8 cellular contexts compared by ENCODE assay signal in genomic region chr7:151315038-151315655, GRCh38. TPM values are rescaled to one million over a fixed set of nuclear protein-coding genes. Genes with fewer than 3 reads are reported as not detected.
A peak's percentile ranks its signal among the peaks of the same experiment; 100 is the strongest.
DNase-seq lines count a peak whose midpoint lies in the region; ATAC-seq, FAIRE-seq and TF ChIP-seq lines count a peak whose summit lies in the region.

No MANE protein-coding gene starts in this region.

- H3K9ac ChIP-seq in GM23248, result no peak overlapping the region
- H3K9ac ChIP-seq in kidney (ENCODE audit: low read length in 2 of 2), result no peak overlapping the region

- H3K27me3 Mint-ChIP-seq in CD8-positive, alpha-beta memory T cell, result peaks cover 0 to 4% of the 10 kb centered on the region in 2 donors
- no peaks in the 10 kb centered on the region for H3K27me3 Mint-ChIP-seq in activated B cell treated with CpG ODN at 0.5 μM for 24 hours

- no peak overlapping the region for H2AFZ ChIP-seq in GM23248

- no peak overlapping the region for H3K4me3 ChIP-seq in CD8-positive, alpha-beta memory T cell (ENCODE audit: low read length)
- H3K4me3 ChIP-seq in GM23248 (no peak overlapping the region), bronchial epithelial cell (ENCODE audit: low read depth, low read length) (no peak overlapping the region), kidney (ENCODE audit: low read length in 2 of 2) (no peak overlapping the region)

- intact Hi-C loops in activated B cell treated with CpG ODN at 0.5 μM for 24 hours (cut with micrococcal nuclease), result loop anchor here (1.0 kb wide), 5 partner anchors 26 to 444 kb away; partner anchors contain the start of gene NUB1
- intact Hi-C loops in kidney (cut with DNase I), result no loop called here

- no peaks in the 10 kb centered on the region for H3K36me3 ChIP-seq in CD8-positive, alpha-beta memory T cell (ENCODE audit: insufficient read depth, low read length)
- H3K36me3 ChIP-seq in GM23248 (ENCODE audit: low read depth) (no peaks in the 10 kb centered on the region), bronchial epithelial cell (ENCODE audit: control insufficient read depth, insufficient read depth, low read length) (no peaks in the 10 kb centered on the region), kidney (ENCODE audit: control insufficient read depth in 1 of 2, insufficient read depth in 2 of 2, low read length in 2 of 2) (no peaks in the 10 kb centered on the region)

- FAIRE-seq in bronchial epithelial cell (lab: Jason Lieb, UNC) (no peak), kidney (lab: Jason Lieb, UNC) (no peak)

- peaks cover 30% of the 10 kb centered on the region for H3F3A ChIP-seq in GM23248 (ENCODE audit: insufficient read depth)

- ATAC-seq in activated B cell treated with CpG ODN at 0.5 μM for 24 hours (ENCODE audit: low read depth) (peak; percentile 87), HG03442 (IDR thresholded peaks at IDR 0.05; ENCODE audit: unreplicated experiment) (no peak)

- CTCF ChIA-PET in CD8-positive, alpha-beta memory T cell (lab: Charles Lee), result interaction anchor here (0.8 to 10.0 kb wide), 27 partner anchors 9 to 317 kb away, joined by 3 to 118 read pairs (median 5); partner anchors contain the start of gene NUB1
- CTCF ChIA-PET in activated B cell treated with CpG ODN at 0.5 μM for 24 hours (lab: Charles Lee), result interaction anchor here (0.6 to 7.1 kb wide), 16 partner anchors 10 to 445 kb away, joined by 4 to 205 read pairs (median 6); partner anchors contain the start of genes ABCF2 and NUB1

- H3K9me2 ChIP-seq in GM23248 (ENCODE audit: insufficient read depth), result no peaks in the 10 kb centered on the region

- H3K9me3 Mint-ChIP-seq in CD8-positive, alpha-beta memory T cell, result peaks cover 9 to 19% (median 10%) of the 10 kb centered on the region in 5 donors
- peaks cover 10% of the 10 kb centered on the region for H3K9me3 Mint-ChIP-seq in activated B cell treated with CpG ODN at 0.5 μM for 24 hours

- peaks cover 1 to 12% (median 6%) of the 10 kb centered on the region in 3 donors for H3K36me3 Mint-ChIP-seq in CD8-positive, alpha-beta memory T cell
- H3K36me3 Mint-ChIP-seq in activated B cell treated with CpG ODN at 0.5 μM for 24 hours (ENCODE audit: low read depth), result no peaks in the 10 kb centered on the region

- in situ Hi-C loops in GM23248 (cut with MboI), result loop anchor here (5.0 kb wide), 1 partner anchor 37 kb away; no protein-coding TSS in a partner anchor

- DNase-seq in CD8-positive, alpha-beta memory T cell, result peak; percentile 63 to 85 (median 78)
- DNase-seq in GM23248 (peak; percentile 78), NCI-H2107 treated with DMSO at 0.1 percent for 48 hours (lab: John Stamatoyannopoulos, UW; ENCODE audit: unreplicated experiment) (peak; percentile 53), activated B cell treated with CpG ODN at 0.5 μM for 24 hours (peak; percentile 41), bronchial epithelial cell (ENCODE audit: low read depth) (peak; percentile 38), kidney (no peak)
- DNase-seq in stimulated activated CD4-positive, alpha-beta T cell treated with anti-CD3 and anti-CD28 coated beads, Interleukin-2, amount 100 ng/mL, for 4 hours (ENCODE audit: low read depth), result peak; percentile 72

- no peaks in the 10 kb centered on the region for H3K79me2 ChIP-seq in GM23248 (ENCODE audit: insufficient read depth)

- 17 to 19% methylated on average over 13 of the region's 13 CpGs for WGBS in GM23248 (ENCODE audit: low coverage in 1 of 2, low lambda C conversion rate in 2 of 2, missing lambda C conversion rate in 2 of 2), 2 experiments

- H3K4me3 Mint-ChIP-seq in CD8-positive, alpha-beta memory T cell, result peak overlapping the region in 2 of 7 donors; percentile 44 to 64
- no peak overlapping the region for H3K4me3 Mint-ChIP-seq in activated B cell treated with CpG ODN at 0.5 μM for 24 hours

- no peaks in the 10 kb centered on the region for H3K27me3 ChIP-seq in CD8-positive, alpha-beta memory T cell (ENCODE audit: insufficient read depth, low read length, poor library complexity, severe bottlenecking)
- H3K27me3 ChIP-seq in GM23248 (replicated peaks; ENCODE audit: insufficient read depth) (no peaks in the 10 kb centered on the region; the same call in 1 of the 2 replicates), bronchial epithelial cell (ENCODE audit: control insufficient read depth, insufficient read depth, low read length) (no peaks in the 10 kb centered on the region)

- no peaks in the 10 kb centered on the region for H3K4me1 ChIP-seq in CD8-positive, alpha-beta memory T cell (ENCODE audit: insufficient read depth, low read length)
- peaks cover 11% of the 10 kb centered on the region for H3K4me1 ChIP-seq in GM23248 (ENCODE audit: insufficient read depth)
- H3K4me1 ChIP-seq in kidney (ENCODE audit: control insufficient read depth in 1 of 2, insufficient read depth in 1 of 2, low read depth in 1 of 2, low read length in 2 of 2), result no peaks in the 10 kb centered on the region

- H3K4me2 ChIP-seq in GM23248 (ENCODE audit: unreplicated experiment), result no peak overlapping the region

- H4K20me1 ChIP-seq in GM23248 (ENCODE audit: insufficient read depth), result no peaks in the 10 kb centered on the region

- H3K27ac Mint-ChIP-seq in CD8-positive, alpha-beta memory T cell, result peak overlapping the region in 2 of 8 donors; percentile 51 to 88
- H3K27ac Mint-ChIP-seq in activated B cell treated with CpG ODN at 0.5 μM for 24 hours, result no peak overlapping the region

- no peak overlapping the region for H3K27ac ChIP-seq in CD8-positive, alpha-beta memory T cell (ENCODE audit: low read depth, low read length)
- H3K27ac ChIP-seq in GM23248 (no peak overlapping the region), kidney (ENCODE audit: low read depth in 2 of 2, low read length in 2 of 2) (no peak overlapping the region)

- POLR2A ChIA-PET in CD8-positive, alpha-beta memory T cell (lab: Charles Lee), result interaction anchor here (0.6 to 1.0 kb wide), 5 partner anchors 8 to 133 kb away, joined by 3 to 4 read pairs (median 4); partner anchors contain the start of gene NUB1
- POLR2A ChIA-PET in activated B cell treated with CpG ODN at 0.5 μM for 24 hours (lab: Charles Lee), result interaction anchor here (0.5 to 2.9 kb wide), 7 partner anchors 10 to 445 kb away, joined by 3 to 25 read pairs (median 4); partner anchors contain the start of gene RHEB

- no peak for TF ChIP-seq CTCF in activated B cell treated with CpG ODN at 0.5 μM for 24 hours (IDR thresholded peaks at IDR 0.05)
- peak; percentile 78 for TF ChIP-seq CTCF in bronchial epithelial cell (IDR thresholded peaks at IDR 0.05; ENCODE audit: insufficient read depth, low read length, severe bottlenecking)
- TF ChIP-seq CTCF in kidney (IDR thresholded peaks at IDR 0.05; ENCODE audit: borderline replicate concordance, extremely low read depth, insufficient read depth), result peak; percentile 76

- H3K9me3 ChIP-seq in CD8-positive, alpha-beta memory T cell (ENCODE audit: low read length), result peaks cover 14% of the 10 kb centered on the region
- H3K9me3 ChIP-seq in GM23248 (ENCODE audit: low read depth) (no peaks in the 10 kb centered on the region), kidney (ENCODE audit: control insufficient read depth in 1 of 2, low read length in 2 of 2) (peaks cover 0 to 17% of the 10 kb centered on the region in 2 donors)

- peaks cover 3 to 5% (median 4%) of the 10 kb centered on the region in 3 donors for H3K4me1 Mint-ChIP-seq in CD8-positive, alpha-beta memory T cell
- H3K4me1 Mint-ChIP-seq in activated B cell treated with CpG ODN at 0.5 μM for 24 hours, result peaks cover 2% of the 10 kb centered on the region

RNA-seq across cellular contexts. Expression of gene NUB1, which starts 26.5 kb away (rescaled TPM):
- total RNA-seq in CD8-positive, alpha-beta memory T cell, result 10 to 100 TPM; 39.1 to 46.1 TPM
- 82.6 TPM for polyA plus RNA-seq in CD8-positive, alpha-beta memory T cell
- 43.4 and 60.3 TPM in 2 replicates for total RNA-seq in GM23248 (2014; rRNA removed; shearing (Covaris generic))
- polyA plus RNA-seq in GM23248 (2016; fragmentation: Nextera tagmentation; extraction: Ambion mirVana) (41.7 and 48.0 TPM in 2 replicates), kidney (ENCODE audit: insufficient read depth, low read depth, low replicate concordance) (32.7 TPM)
- total RNA-seq in activated B cell treated with CpG ODN at 0.5 μM for 24 hours (47.5 and 52.7 TPM in 2 replicates), bronchial epithelial cell (30.0 and 34.0 TPM in 2 replicates), kidney (51.8 TPM)
